ENCODE assay signal across 18 cellular contexts in genomic region chr12:47769234-47770085, GRCh38. TPM values are rescaled to one million over a fixed set of nuclear protein-coding genes. Genes with fewer than 3 reads are reported as not detected.
"Had no signal": no experiment of that assay in that cellular context is flagged by ENCODE, and none has a peak within 500 bp of the region (broad histone marks: within the 10 kb centered on the region; RNA-seq: fewer than 3 reads in every experiment).

No MANE protein-coding gene starts in this region.

- H3K27ac ChIP-seq: cardiac muscle cell, gastrocnemius medialis, neutrophil, WERI-Rb-1 had no signal

- H3K36me3 ChIP-seq: cardiac muscle cell, gastrocnemius medialis, heart right ventricle, neutrophil, tibial artery, WERI-Rb-1 had no signal

- H3K27me3 ChIP-seq: cardiac muscle cell, gastrocnemius medialis, heart right ventricle, neutrophil, tibial artery had no signal

- H3K9me3 ChIP-seq: gastrocnemius medialis, heart right ventricle, neutrophil, tibial artery had no signal

- FAIRE-seq: small intestine had no signal

- ATAC-seq: activated CD8-positive, alpha-beta T cell treated with anti-CD3 and anti-CD28 coated beads for 36 hours; activated naive CD8-positive, alpha-beta T cell treated with anti-CD3 and anti-CD28 coated beads, Interleukin-2, amount 50 U/mL, for 24 hours; activated T-cell treated with anti-CD3 and anti-CD28 coated beads, Interleukin-2, amount 50 U/mL, for 72 hours; gastrocnemius medialis; heart right ventricle; right cardiac atrium; stimulated activated effector memory CD8-positive, alpha-beta T cell treated with anti-CD3 and anti-CD28 coated beads, Interleukin-12 subunit alpha, Interleukin-12 subunit beta, amount 100 ng/mL, for 72 hours had no signal

- H3K4me3 ChIP-seq: cardiac muscle cell, gastrocnemius medialis, heart right ventricle, tibial artery had no signal

- DNase-seq: activated CD4-positive, alpha-beta T cell treated with anti-CD3 and anti-CD28 coated beads for 4 hours; activated CD8-positive, alpha-beta memory T cell treated with anti-CD3 and anti-CD28 coated beads, Interleukin-2, amount 50 U/mL, for 4 hours; activated CD8-positive, alpha-beta T cell treated with anti-CD3 and anti-CD28 coated beads for 36 hours; activated gamma-delta T cell treated with Interleukin-2 at 50 U/mL for 16 hours; activated naive CD8-positive, alpha-beta T cell treated with anti-CD3 and anti-CD28 coated beads, Interleukin-2, amount 50 U/mL, for 24 hours; activated T-cell treated with anti-CD3 and anti-CD28 coated beads, Interleukin-2, amount 50 U/mL, for 72 hours; gastrocnemius medialis; heart right ventricle; naive B cell; small intestine; T-helper 1 cell; tibial artery; WERI-Rb-1 had no signal

RNA-seq across cellular contexts. Expression of gene ENDOU, which starts 44.2 kb away (rescaled TPM):
- total RNA-seq: activated CD8-positive, alpha-beta T cell treated with anti-CD3 and anti-CD28 coated beads for 36 hours; kidney epithelial cell had no signal
